26 cellular contexts compared by ENCODE assay signal in the genomic region with DNA sequence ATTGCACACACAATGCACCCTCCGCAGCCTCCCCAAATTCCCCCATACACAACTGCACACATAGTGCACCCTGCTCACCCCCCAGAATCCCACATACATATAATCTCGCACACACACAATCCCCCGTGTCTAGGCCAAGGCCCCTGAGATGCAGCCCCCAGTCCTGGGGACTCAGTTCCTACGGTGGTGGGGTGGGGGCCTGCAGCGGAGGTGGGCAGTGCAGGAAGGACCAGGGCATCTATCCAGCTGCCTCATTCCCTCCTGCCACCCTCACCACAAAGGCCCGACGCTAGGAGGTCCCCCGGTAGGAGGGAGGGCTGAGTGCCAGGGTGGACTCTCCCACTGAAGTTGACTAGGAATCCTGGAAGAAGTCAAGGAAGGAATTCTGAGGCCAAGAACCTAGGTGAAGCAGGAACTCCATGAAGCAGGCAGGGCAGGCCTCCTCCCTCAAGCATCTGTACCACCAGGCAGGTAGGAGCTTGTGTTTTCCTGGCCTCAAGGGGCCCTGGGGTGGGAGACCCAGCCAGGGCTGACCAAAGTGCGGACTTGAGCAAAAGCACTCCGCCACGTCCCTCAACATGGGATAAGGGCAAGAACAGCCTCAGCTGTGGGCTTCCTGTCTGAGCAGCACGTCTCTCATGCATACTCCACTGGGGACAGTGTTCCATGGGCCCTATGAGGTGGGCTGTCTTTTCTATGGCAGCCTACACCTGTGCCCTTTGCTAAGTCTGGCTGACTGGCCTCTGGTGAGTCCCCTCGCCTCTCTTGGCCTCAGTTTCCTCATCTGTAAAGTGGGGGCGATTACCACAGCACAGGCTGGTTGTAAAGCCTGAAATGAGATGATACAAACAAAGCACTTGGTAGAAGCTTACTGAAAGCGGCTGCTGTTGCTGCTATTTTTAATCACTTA.
A peak's percentile ranks its signal among the peaks of the same experiment; 100 is the strongest.
DNase-seq lines count a peak whose midpoint lies in the region; ATAC-seq and TF ChIP-seq lines count a peak whose summit lies in the region.
"Had no signal": no experiment of that assay in that cellular context is flagged by ENCODE, and none has a peak within 500 bp of the region (broad histone marks: within the 10 kb centered on the region; RNA-seq: fewer than 3 reads in every experiment).

No MANE protein-coding gene starts in this region.

- peaks cover 21% of the 10 kb centered on the region for H3K27me3 Mint-ChIP-seq in HFFc6 (ENCODE audit: insufficient read depth)
- H3K27me3 Mint-ChIP-seq: activated CD4-positive, alpha-beta T cell treated with anti-CD3 and anti-CD28 coated beads, Interleukin-2, amount 10 ng/mL, durations not matched to agents 7 days and 5 days had no signal

- peaks cover 23% of the 10 kb centered on the region for H3K36me3 Mint-ChIP-seq in HFFc6 (ENCODE audit: low read depth)
- H3K36me3 Mint-ChIP-seq: activated naive CD4-positive, alpha-beta T cell treated with anti-CD3 and anti-CD28 coated beads, Interleukin-2, amount 50 U/mL, for 72 hours; memory B cell; neural progenitor cell had no signal

- peak; percentile 51 for DNase-seq in cardiac septum (ENCODE audit: low spot score)
- no peak for DNase-seq in left ventricle myocardium superior
- no peak for DNase-seq in HFFc6
- peak; percentile 24 for DNase-seq in lung (ENCODE audit: low spot score)
- DNase-seq in suprapubic skin (ENCODE audit: low spot score in 2 of 2), result peak; percentile 46 to 67
- no peak for DNase-seq in NCI-H1930 (lab: John Stamatoyannopoulos, UW)
- no peak for DNase-seq in stimulated activated naive CD8-positive, alpha-beta T cell treated with anti-CD3 and anti-CD28 coated beads, Interleukin-15, Interleukin-2, amounts not matched to agents 100 U/mL and 50 U/mL, for 24 hours
- DNase-seq: activated CD4-positive, alpha-beta T cell treated with anti-CD3 and anti-CD28 coated beads, Interleukin-2, amount 10 ng/mL, durations not matched to agents 7 days and 5 days; amygdala; brain microvascular endothelial cell; foreskin fibroblast; NCI-H446; NCI-H748 treated with DMSO at 0.1 percent for 48 hours; stimulated activated CD4-positive, alpha-beta T cell treated with anti-CD3 and anti-CD28 coated beads, Interleukin-4, amount 100 ng/mL, for 24 hours; T1000; transverse colon had no signal

- H3K27ac Mint-ChIP-seq in HFFc6, result peak overlapping the region; percentile 11; the same call in 1 of the 2 replicates
- H3K27ac Mint-ChIP-seq: activated CD4-positive, alpha-beta T cell treated with anti-CD3 and anti-CD28 coated beads, Interleukin-2, amount 10 ng/mL, durations not matched to agents 7 days and 5 days; activated T-helper 1 cell treated with anti-CD3 and anti-CD28 coated beads, Interleukin-12 subunit alpha, Interleukin-12 subunit beta, Interleukin-2, Interleukin-4 antibody, amounts not matched to agents 30 ng/mL and 10 ng/mL and 1 ng/mL, durations not matched to agents 14 hours and 24 hours and 36 hours; B cell; memory B cell; neural progenitor cell had no signal

- no peaks in the 10 kb centered on the region for H3K36me3 ChIP-seq in lung (ENCODE audit: control insufficient read depth in 2 of 2, insufficient read depth in 2 of 2, low read length in 2 of 2)
- peaks cover 3% of the 10 kb centered on the region for H3K36me3 ChIP-seq in suprapubic skin
- H3K36me3 ChIP-seq: neural progenitor cell, prostate gland, SJSA1, transverse colon, WERI-Rb-1 had no signal

- H3K27ac ChIP-seq in lung (ENCODE audit: low read depth in 1 of 2, low read length in 1 of 2) (no peak overlapping the region), suprapubic skin (no peak overlapping the region)
- H3K27ac ChIP-seq: brain microvascular endothelial cell, esophagus muscularis mucosa, neural progenitor cell, prostate gland, SJSA1, transverse colon, WERI-Rb-1 had no signal

- H3K4me3 ChIP-seq in lung (no peak overlapping the region), suprapubic skin (no peak overlapping the region)
- H3K4me3 ChIP-seq: esophagus muscularis mucosa, neural progenitor cell, prostate gland, SJSA1, transverse colon had no signal

- peaks cover 23% of the 10 kb centered on the region for H3K4me1 Mint-ChIP-seq in HFFc6 (ENCODE audit: low read depth)
- H3K4me1 Mint-ChIP-seq: activated CD4-positive, alpha-beta T cell treated with anti-CD3 and anti-CD28 coated beads, Interleukin-2, amount 10 ng/mL, durations not matched to agents 7 days and 5 days had no signal

- TF ChIP-seq POLR2A in suprapubic skin (IDR thresholded peaks at IDR 0.05), result no peak
- TF ChIP-seq POLR2A in GM18505 (IDR thresholded peaks at IDR 0.05; ENCODE audit: borderline replicate concordance, extremely low read depth, insufficient read depth, insufficient read length), result no peak

- H3K4me1 ChIP-seq in lung (ENCODE audit: control insufficient read depth in 2 of 2, insufficient read depth in 2 of 2, low read length in 2 of 2), result peaks cover 0 to 7% of the 10 kb centered on the region in 2 donors
- no peaks in the 10 kb centered on the region for H3K4me1 ChIP-seq in suprapubic skin
- H3K4me1 ChIP-seq: prostate gland, SJSA1 had no signal

- WGBS in lung, 2 donors, result 80% methylated on average over 15 of the region's 15 CpGs
- 87% methylated on average over 14 of the region's 15 CpGs for WGBS in suprapubic skin

- H3K9me3 ChIP-seq in lung (ENCODE audit: control insufficient read depth in 2 of 2, insufficient read depth in 1 of 2, low read length in 1 of 2) (no peaks in the 10 kb centered on the region), suprapubic skin (no peaks in the 10 kb centered on the region)
- H3K9me3 ChIP-seq: esophagus muscularis mucosa, prostate gland, SJSA1, transverse colon had no signal

- H3K27me3 ChIP-seq in lung (ENCODE audit: control insufficient read depth, insufficient read depth) (no peaks in the 10 kb centered on the region), suprapubic skin (no peaks in the 10 kb centered on the region)
- H3K27me3 ChIP-seq: brain microvascular endothelial cell, neural progenitor cell, SJSA1, transverse colon had no signal

- intact Hi-C loops in cardiac septum (cut with DNase I), result no loop called here
- intact Hi-C loops in left ventricle myocardium superior (cut with micrococcal nuclease), result no loop called here

- TF ChIP-seq CTCF in HFFc6 (IDR thresholded peaks at IDR 0.05), result no peak
- no peak for TF ChIP-seq CTCF in lung (IDR thresholded peaks at IDR 0.05; ENCODE audit: control extremely low read depth, extremely low read depth)
- no peak for TF ChIP-seq CTCF in suprapubic skin (IDR thresholded peaks at IDR 0.05)

- H3K4me3 Mint-ChIP-seq in HFFc6, result no peak overlapping the region
- H3K4me3 Mint-ChIP-seq: activated CD4-positive, alpha-beta T cell treated with anti-CD3 and anti-CD28 coated beads, Interleukin-2, amount 10 ng/mL, durations not matched to agents 7 days and 5 days; activated T-helper 1 cell treated with anti-CD3 and anti-CD28 coated beads, Interleukin-12 subunit alpha, Interleukin-12 subunit beta, Interleukin-2, Interleukin-4 antibody, amounts not matched to agents 30 ng/mL and 10 ng/mL and 1 ng/mL, durations not matched to agents 14 hours and 24 hours and 36 hours; B cell; memory B cell; neural progenitor cell had no signal

- TF ChIP-seq EP300 in suprapubic skin (IDR thresholded peaks at IDR 0.05), result no peak

- ATAC-seq in left ventricle myocardium superior (no peak), lung (ENCODE audit: insufficient read depth, low FRiP score) (no peak), GM18505 (IDR thresholded peaks at IDR 0.05; ENCODE audit: unreplicated experiment) (no peak)
- no peak for ATAC-seq in stimulated activated naive CD8-positive, alpha-beta T cell treated with anti-CD3 and anti-CD28 coated beads, Interleukin-15, Interleukin-2, amounts not matched to agents 100 U/mL and 50 U/mL, for 24 hours
- ATAC-seq: activated naive CD4-positive, alpha-beta T cell treated with anti-CD3 and anti-CD28 coated beads, Interleukin-2, amount 50 U/mL, for 72 hours had no signal

- peaks cover 4% of the 10 kb centered on the region; the same call in 1 of the 2 replicates for H3K9me3 Mint-ChIP-seq in HFFc6
- H3K9me3 Mint-ChIP-seq: activated CD4-positive, alpha-beta T cell treated with anti-CD3 and anti-CD28 coated beads, Interleukin-2, amount 10 ng/mL, durations not matched to agents 7 days and 5 days; activated naive CD4-positive, alpha-beta T cell treated with anti-CD3 and anti-CD28 coated beads, Interleukin-2, amount 50 U/mL, for 72 hours; activated T-helper 1 cell treated with anti-CD3 and anti-CD28 coated beads, Interleukin-12 subunit alpha, Interleukin-12 subunit beta, Interleukin-2, Interleukin-4 antibody, amounts not matched to agents 30 ng/mL and 10 ng/mL and 1 ng/mL, durations not matched to agents 14 hours and 24 hours and 36 hours; memory B cell; neural progenitor cell had no signal

Comparison
In these comparisons a context has a peak if more than half of its experiments do, and no peak if none do; other contexts are left out.
1. DNase-seq: peak in cardiac septum (single experiment), lung (single experiment) and suprapubic skin (2 of 2); none in left ventricle myocardium superior (single experiment), HFFc6 (single experiment), NCI-H1930 (0 of 2) and stimulated activated naive CD8-positive, alpha-beta T cell treated with anti-CD3 and anti-CD28 coated beads, Interleukin-15, Interleukin-2, amounts not matched to agents 100 U/mL and 50 U/mL, for 24 hours (single experiment).